In genomic region chr13:93744886-93745285, GRCh38 we compare ENCODE assay signal across 25 cellular contexts.
"Had no signal": no experiment of that assay in that cellular context is flagged by ENCODE, and none has a peak within 500 bp of the region (broad histone marks: within the 10 kb centered on the region; RNA-seq: fewer than 3 reads in every experiment).

No MANE protein-coding gene starts in this region.

- FAIRE-seq: astrocyte, bronchial epithelial cell, frontal cortex, TTC549 had no signal

- H3K27me3 ChIP-seq: brain microvascular endothelial cell, dorsolateral prefrontal cortex had no signal

- H3K36me3 ChIP-seq: brain microvascular endothelial cell had no signal

- H3K4me3 ChIP-seq: coronary artery, dorsolateral prefrontal cortex had no signal

- DNase-seq: activated CD4-positive, alpha-beta T cell treated with anti-CD3 and anti-CD28 coated beads for 48 hours; activated CD4-positive, alpha-beta T cell treated with anti-CD3 and anti-CD28 coated beads, Interleukin-2, amount 50 U/mL, for 1 hour; activated CD4-positive, alpha-beta T cell treated with anti-CD3 and anti-CD28 coated beads, Interleukin-2, amount 50 U/mL, for 48 hours; activated CD8-positive, alpha-beta memory T cell treated with anti-CD3 and anti-CD28 coated beads for 24 hours; activated CD8-positive, alpha-beta T cell treated with anti-CD3 and anti-CD28 coated beads for 36 hours; activated effector memory CD4-positive, alpha-beta T cell treated with Interleukin-2 at 50 U/mL for 16 hours; activated gamma-delta T cell treated with Interleukin-2 at 50 U/mL for 16 hours; activated naive CD4-positive, alpha-beta T cell treated with anti-CD3 and anti-CD28 coated beads, Interleukin-2, amount 50 U/mL, for 16 hours; activated naive CD4-positive, alpha-beta T cell treated with Interleukin-2 at 50 U/mL for 16 hours; activated T-cell treated with anti-CD3 and anti-CD28 coated beads, Interleukin-2, amount 50 U/mL, for 4 hours; amniotic stem cell; anterior cingulate cortex; brain microvascular endothelial cell; dorsolateral prefrontal cortex; effector memory CD4-positive, alpha-beta T cell; endodermal cell; foreskin fibroblast; head of caudate nucleus; T-helper 2 cell had no signal

- H3K27ac ChIP-seq: brain microvascular endothelial cell, coronary artery, dorsolateral prefrontal cortex, VCaP had no signal
